26 cellular contexts compared by ENCODE assay signal in the genomic region with DNA sequence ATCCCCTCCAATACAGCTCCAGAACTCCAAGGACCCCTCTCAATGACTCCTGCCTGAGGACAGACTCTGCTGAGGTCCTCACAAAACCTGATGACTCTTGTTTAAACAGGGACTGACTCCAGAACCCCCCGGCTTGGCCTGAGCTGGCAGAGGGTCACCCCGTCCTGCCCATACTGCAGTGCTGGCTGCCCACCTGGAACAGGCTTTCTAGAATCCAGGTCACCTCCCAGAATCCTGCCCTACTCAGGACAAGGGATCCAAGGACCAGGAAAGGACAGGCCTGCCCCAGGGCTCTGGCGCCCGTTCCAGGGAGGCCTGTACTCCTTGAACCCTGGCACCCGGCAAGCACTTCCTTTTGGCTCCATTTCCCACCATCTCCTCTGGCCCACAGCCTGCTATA. TPM values are rescaled to one million over a fixed set of nuclear protein-coding genes. Genes with fewer than 3 reads are reported as not detected.
DNase-seq lines count a peak whose midpoint lies in the region; ATAC-seq and TF ChIP-seq lines count a peak whose summit lies in the region.
"Had no signal": no experiment of that assay in that cellular context is flagged by ENCODE, and none has a peak within 500 bp of the region (broad histone marks: within the 10 kb centered on the region; RNA-seq: fewer than 3 reads in every experiment).

No MANE protein-coding gene starts in this region.

- TF ChIP-seq POLR2A in uterus (IDR thresholded peaks at IDR 0.05) = no peak

- intact Hi-C loops in CD14-positive monocyte (cut with micrococcal nuclease) = loop anchor here in 1 of 2 donors (5.0 kb wide), 1 partner anchor 67 kb away; the partner anchor contains the start of gene GTF3C5
- intact Hi-C loops in cardiac septum (cut with DNase I) = no loop called here
- intact Hi-C loops in uterus (cut with DNase I; ENCODE audit: low total_unique reads) = no loop called here

- H3K9me3 Mint-ChIP-seq in CD14-positive monocyte = peaks cover 13 to 32% (median 20%) of the 10 kb centered on the region in 7 donors
- H3K9me3 Mint-ChIP-seq in chondrocyte (ENCODE audit: low read depth) = peaks cover 18% of the 10 kb centered on the region

- DNase-seq in CD14-positive monocyte (ENCODE audit: low spot score) (peak; percentile 41), RWPE2 (ENCODE audit: low spot score) (peak; percentile 34), chondrocyte (ENCODE audit: low spot score) (peak; percentile 58), mesenteric fat pad (ENCODE audit: low spot score) (peak; percentile 74), NCI-H2107 (lab: John Stamatoyannopoulos, UW) (no peak), cardiac septum (ENCODE audit: low spot score) (no peak), GM03348 (ENCODE audit: low spot score) (no peak), uterus (no peak)
- DNase-seq: DMS 273 treated with DMSO at 0.1 percent for 48 hours; DMS79 treated with DMSO at 0.1 percent for 48 hours; GOT3; HFFc6; KBM-7; MV-4-11; NCI-H1105; NCI-H1436 treated with DMSO at 0.1 percent for 48 hours; NCI-H187 treated with DMSO at 0.1 percent for 48 hours; NCI-H446 treated with DMSO at 0.1 percent for 48 hours; NCI-H526; NCI-H82; NK-92 treated with Interleukin-12 subunit alpha and Interleukin-12 subunit beta, amount 100 ng/mL, for 24 hours; PC-3; SJCRH30 had no signal

- H3K4me1 ChIP-seq in RWPE2 (ENCODE audit: insufficient read depth, poor library complexity, severe bottlenecking) (no peaks in the 10 kb centered on the region), uterus (no peaks in the 10 kb centered on the region)
- H3K4me1 ChIP-seq: HAP-1, SJCRH30 had no signal

- H3K27me3 Mint-ChIP-seq in CD14-positive monocyte (ENCODE audit: low read depth in 3 of 3) = peaks cover 0 to 5% (median 0%) of the 10 kb centered on the region in 3 donors
- no peaks in the 10 kb centered on the region for H3K27me3 Mint-ChIP-seq in chondrocyte (ENCODE audit: low read depth)
- H3K27me3 Mint-ChIP-seq: CD8-positive, alpha-beta memory T cell had no signal

- H3K4me3 ChIP-seq in RWPE2 (ENCODE audit: severe bottlenecking) (no peak overlapping the region), uterus (no peak overlapping the region)
- H3K4me3 ChIP-seq: HAP-1, SJCRH30 had no signal

- no peak overlapping the region for H3K27ac ChIP-seq in RWPE2 (ENCODE audit: poor library complexity, severe bottlenecking)
- H3K27ac ChIP-seq in uterus = no peak overlapping the region
- H3K27ac ChIP-seq: SJCRH30 had no signal

- H3K27me3 ChIP-seq in RWPE2 (ENCODE audit: insufficient read depth, poor library complexity, severe bottlenecking) (no peaks in the 10 kb centered on the region), uterus (no peaks in the 10 kb centered on the region)
- H3K27me3 ChIP-seq: SJCRH30 had no signal

- H3K27ac Mint-ChIP-seq in CD14-positive monocyte = peak overlapping the region in 2 of 7 donors; percentile 46 to 74
- no peak overlapping the region for H3K27ac Mint-ChIP-seq in chondrocyte (ENCODE audit: unreplicated experiment)
- H3K27ac Mint-ChIP-seq: HFFc6 had no signal

- peaks cover 13% of the 10 kb centered on the region for H3K9me3 ChIP-seq in RWPE2 (ENCODE audit: severe bottlenecking)
- H3K9me3 ChIP-seq in uterus = peaks cover 0 to 10% of the 10 kb centered on the region in 2 donors
- H3K9me3 ChIP-seq: SJCRH30 had no signal

- peaks cover 58% of the 10 kb centered on the region for H3K36me3 ChIP-seq in RWPE2 (ENCODE audit: low read depth)
- no peaks in the 10 kb centered on the region for H3K36me3 ChIP-seq in uterus

- TF ChIP-seq CTCF in CD14-positive monocyte (IDR thresholded peaks at IDR 0.05) = no peak
- no peak for TF ChIP-seq CTCF in RWPE2 (IDR thresholded peaks at IDR 0.05; ENCODE audit: poor library complexity, severe bottlenecking)
- no peak for TF ChIP-seq CTCF in chondrocyte (IDR thresholded peaks at IDR 0.05)
- no peak for TF ChIP-seq CTCF in uterus (IDR thresholded peaks at IDR 0.05)

- peaks cover 57 to 66% of the 10 kb centered on the region in 2 donors for H3K36me3 Mint-ChIP-seq in CD14-positive monocyte
- H3K36me3 Mint-ChIP-seq in chondrocyte (ENCODE audit: low read depth) = peaks cover 49% of the 10 kb centered on the region

- ATAC-seq in RWPE2 (ENCODE audit: low read depth) = no peak
- ATAC-seq: PC-3, Right ventricle myocardium inferior had no signal

- H3K4me1 Mint-ChIP-seq in CD14-positive monocyte (no peaks in the 10 kb centered on the region), chondrocyte (ENCODE audit: low read depth) (no peaks in the 10 kb centered on the region)
- H3K4me1 Mint-ChIP-seq: CD8-positive, alpha-beta memory T cell had no signal

- no peak overlapping the region for H3K4me3 Mint-ChIP-seq in CD14-positive monocyte
- H3K4me3 Mint-ChIP-seq in chondrocyte (ENCODE audit: unreplicated experiment) = no peak overlapping the region
- H3K4me3 Mint-ChIP-seq: CD8-positive, alpha-beta memory T cell; HFFc6 had no signal

RNA-seq across cellular contexts. Expression of gene RALGDS, which starts 22.2 kb away (rescaled TPM):
- 1 to 10 TPM; 3.5 to 4.2 TPM for polyA plus RNA-seq in CD14-positive monocyte
- total RNA-seq in chondrocyte = 16.1 to 19.0 TPM (median 17.5 TPM) in 3 replicates
- total RNA-seq in mesenteric fat pad = 58.4 TPM
- 23.9 TPM for total RNA-seq in cardiac septum
- total RNA-seq in uterus = 10 to 100 TPM; 14.1 to 67.9 (median 30.3) TPM

RNA-seq across cellular contexts. Expression of gene CEL, which starts 37.1 kb away (rescaled TPM):
- not detected for polyA plus RNA-seq in CD14-positive monocyte
- total RNA-seq in chondrocyte (0.87 to 1.5 TPM (median 1.1 TPM) in 3 replicates), mesenteric fat pad (2.2 TPM), cardiac septum (0.59 TPM), uterus (1 to 10 TPM in 1 of 4 donors, under 1 TPM in 2, not detected in 1; 0.26 to 1.4 (median 0.62) TPM)
- polyA plus RNA-seq: CD8-positive, alpha-beta memory T cell had no signal

Comparison
In these comparisons a context has a peak if more than half of its experiments do, and no peak if none do; other contexts are left out.
1. DNase-seq: peak in CD14-positive monocyte (single experiment), RWPE2 (single experiment), chondrocyte (single experiment) and mesenteric fat pad (single experiment); none in NCI-H2107 (single experiment), cardiac septum (single experiment), GM03348 (single experiment) and uterus (0 of 2).